ENCODE assay signal across 1 cellular context in genomic region chr14:64444984-64445845, GRCh38.
A peak's percentile ranks its signal among the peaks of the same experiment; 100 is the strongest.
TF ChIP-seq lines count a peak whose summit lies in the region.

No MANE protein-coding gene starts in this region.

TF ChIP-seq in GM12878, 131 proteins besides CTCF, POLR2A, EP300 and RAD21 (continued from another document and continues in another):
- TF ChIP-seq, protein P1, sequence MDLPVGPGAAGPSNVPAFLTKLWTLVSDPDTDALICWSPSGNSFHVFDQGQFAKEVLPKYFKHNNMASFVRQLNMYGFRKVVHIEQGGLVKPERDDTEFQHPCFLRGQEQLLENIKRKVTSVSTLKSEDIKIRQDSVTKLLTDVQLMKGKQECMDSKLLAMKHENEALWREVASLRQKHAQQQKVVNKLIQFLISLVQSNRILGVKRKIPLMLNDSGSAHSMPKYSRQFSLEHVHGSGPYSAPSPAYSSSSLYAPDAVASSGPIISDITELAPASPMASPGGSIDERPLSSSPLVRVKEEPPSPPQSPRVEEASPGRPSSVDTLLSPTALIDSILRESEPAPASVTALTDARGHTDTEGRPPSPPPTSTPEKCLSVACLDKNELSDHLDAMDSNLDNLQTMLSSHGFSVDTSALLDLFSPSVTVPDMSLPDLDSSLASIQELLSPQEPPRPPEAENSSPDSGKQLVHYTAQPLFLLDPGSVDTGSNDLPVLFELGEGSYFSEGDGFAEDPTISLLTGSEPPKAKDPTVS (IDR thresholded peaks at IDR 0.05; ENCODE audit: low read depth, low read length) = no peak
- TF ChIP-seq, protein P2, sequence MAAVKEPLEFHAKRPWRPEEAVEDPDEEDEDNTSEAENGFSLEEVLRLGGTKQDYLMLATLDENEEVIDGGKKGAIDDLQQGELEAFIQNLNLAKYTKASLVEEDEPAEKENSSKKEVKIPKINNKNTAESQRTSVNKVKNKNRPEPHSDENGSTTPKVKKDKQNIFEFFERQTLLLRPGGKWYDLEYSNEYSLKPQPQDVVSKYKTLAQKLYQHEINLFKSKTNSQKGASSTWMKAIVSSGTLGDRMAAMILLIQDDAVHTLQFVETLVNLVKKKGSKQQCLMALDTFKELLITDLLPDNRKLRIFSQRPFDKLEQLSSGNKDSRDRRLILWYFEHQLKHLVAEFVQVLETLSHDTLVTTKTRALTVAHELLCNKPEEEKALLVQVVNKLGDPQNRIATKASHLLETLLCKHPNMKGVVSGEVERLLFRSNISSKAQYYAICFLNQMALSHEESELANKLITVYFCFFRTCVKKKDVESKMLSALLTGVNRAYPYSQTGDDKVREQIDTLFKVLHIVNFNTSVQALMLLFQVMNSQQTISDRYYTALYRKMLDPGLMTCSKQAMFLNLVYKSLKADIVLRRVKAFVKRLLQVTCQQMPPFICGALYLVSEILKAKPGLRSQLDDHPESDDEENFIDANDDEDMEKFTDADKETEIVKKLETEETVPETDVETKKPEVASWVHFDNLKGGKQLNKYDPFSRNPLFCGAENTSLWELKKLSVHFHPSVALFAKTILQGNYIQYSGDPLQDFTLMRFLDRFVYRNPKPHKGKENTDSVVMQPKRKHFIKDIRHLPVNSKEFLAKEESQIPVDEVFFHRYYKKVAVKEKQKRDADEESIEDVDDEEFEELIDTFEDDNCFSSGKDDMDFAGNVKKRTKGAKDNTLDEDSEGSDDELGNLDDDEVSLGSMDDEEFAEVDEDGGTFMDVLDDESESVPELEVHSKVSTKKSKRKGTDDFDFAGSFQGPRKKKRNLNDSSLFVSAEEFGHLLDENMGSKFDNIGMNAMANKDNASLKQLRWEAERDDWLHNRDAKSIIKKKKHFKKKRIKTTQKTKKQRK (IDR thresholded peaks at IDR 0.05; ENCODE audit: low read depth, low read length) = no peak
- TF ChIP-seq NFXL1 (IDR thresholded peaks at IDR 0.05; ENCODE audit: borderline replicate concordance) (no peak), RBBP5 (conservative IDR thresholded peaks at IDR 0.05) (no peak), HDAC2 (IDR thresholded peaks at IDR 0.05) (no peak), SRF (IDR thresholded peaks at IDR 0.05; ENCODE audit: low read depth in 2 of 2, low read length in 2 of 2) (peak; percentile 98 to 100), TCF12 (IDR thresholded peaks at IDR 0.05; ENCODE audit: low read depth, low read length) (peak; percentile 88), SREBF2 (IDR thresholded peaks at IDR 0.05; ENCODE audit: low read length) (no peak), PAX8 (IDR thresholded peaks at IDR 0.05) (no peak), ELK1 (IDR thresholded peaks at IDR 0.05; ENCODE audit: low read depth, low read length) (peak; percentile 91), MLLT1 (IDR thresholded peaks at IDR 0.05) (no peak), CBFB (IDR thresholded peaks at IDR 0.05; ENCODE audit: low read depth) (no peak; the same call in 1 of the 2 replicates), DPF2 (IDR thresholded peaks at IDR 0.05) (0 out of 2 replicates have a peak, but pooled peaks have one; percentile 37), RELB (IDR thresholded peaks at IDR 0.05; ENCODE audit: low read depth) (peak; percentile 72; the same call in 1 of the 2 replicates), LARP7 (IDR thresholded peaks at IDR 0.05) (no peak), KDM1A (IDR thresholded peaks at IDR 0.05; ENCODE audit: borderline replicate concordance) (no peak), SMC3 (IDR thresholded peaks at IDR 0.05; ENCODE audit: borderline replicate concordance, low read length) (no peak), SUZ12 (IDR thresholded peaks at IDR 0.05; ENCODE audit: unreplicated experiment) (no peak), ZBTB40 (IDR thresholded peaks at IDR 0.05; ENCODE audit: borderline replicate concordance) (no peak), CHD4 (IDR thresholded peaks at IDR 0.05) (no peak), FOXK2 (IDR thresholded peaks at IDR 0.05) (no peak), HCFC1 (IDR thresholded peaks at IDR 0.05; ENCODE audit: low read length) (no peak), NR2F1 (conservative IDR thresholded peaks at IDR 0.05) (peak; percentile 67), JUND (IDR thresholded peaks at IDR 0.05; ENCODE audit: low read depth, low read length) (no peak), ETV6 (conservative IDR thresholded peaks at IDR 0.05 in 1 of 2, IDR thresholded peaks at IDR 0.05 in 1 of 2; ENCODE audit: borderline replicate concordance in 1 of 2, low read depth in 1 of 2) (no peak), POU2F2 (IDR thresholded peaks at IDR 0.05; ENCODE audit: borderline replicate concordance, low read depth, low read length) (no peak), GATAD2B (conservative IDR thresholded peaks at IDR 0.05; ENCODE audit: low read depth) (no peak), KLF5 (IDR thresholded peaks at IDR 0.05; ENCODE audit: partially characterized antibody) (peak; percentile 49), ZNF622 (IDR thresholded peaks at IDR 0.05) (no peak), MYC (IDR thresholded peaks at IDR 0.05; ENCODE audit: insufficient read depth, insufficient read length, insufficient replicate concordance, low read length, severe bottlenecking) (no peak), PKNOX1 (IDR thresholded peaks at IDR 0.05) (peak; percentile 88)
- TF ChIP-seq, protein P3, sequence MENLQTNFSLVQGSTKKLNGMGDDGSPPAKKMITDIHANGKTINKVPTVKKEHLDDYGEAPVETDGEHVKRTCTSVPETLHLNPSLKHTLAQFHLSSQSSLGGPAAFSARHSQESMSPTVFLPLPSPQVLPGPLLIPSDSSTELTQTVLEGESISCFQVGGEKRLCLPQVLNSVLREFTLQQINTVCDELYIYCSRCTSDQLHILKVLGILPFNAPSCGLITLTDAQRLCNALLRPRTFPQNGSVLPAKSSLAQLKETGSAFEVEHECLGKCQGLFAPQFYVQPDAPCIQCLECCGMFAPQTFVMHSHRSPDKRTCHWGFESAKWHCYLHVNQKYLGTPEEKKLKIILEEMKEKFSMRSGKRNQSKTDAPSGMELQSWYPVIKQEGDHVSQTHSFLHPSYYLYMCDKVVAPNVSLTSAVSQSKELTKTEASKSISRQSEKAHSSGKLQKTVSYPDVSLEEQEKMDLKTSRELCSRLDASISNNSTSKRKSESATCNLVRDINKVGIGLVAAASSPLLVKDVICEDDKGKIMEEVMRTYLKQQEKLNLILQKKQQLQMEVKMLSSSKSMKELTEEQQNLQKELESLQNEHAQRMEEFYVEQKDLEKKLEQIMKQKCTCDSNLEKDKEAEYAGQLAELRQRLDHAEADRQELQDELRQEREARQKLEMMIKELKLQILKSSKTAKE (IDR thresholded peaks at IDR 0.05; ENCODE audit: low read depth, poor library complexity, severe bottlenecking) = no peak
- TF ChIP-seq, protein P4, sequence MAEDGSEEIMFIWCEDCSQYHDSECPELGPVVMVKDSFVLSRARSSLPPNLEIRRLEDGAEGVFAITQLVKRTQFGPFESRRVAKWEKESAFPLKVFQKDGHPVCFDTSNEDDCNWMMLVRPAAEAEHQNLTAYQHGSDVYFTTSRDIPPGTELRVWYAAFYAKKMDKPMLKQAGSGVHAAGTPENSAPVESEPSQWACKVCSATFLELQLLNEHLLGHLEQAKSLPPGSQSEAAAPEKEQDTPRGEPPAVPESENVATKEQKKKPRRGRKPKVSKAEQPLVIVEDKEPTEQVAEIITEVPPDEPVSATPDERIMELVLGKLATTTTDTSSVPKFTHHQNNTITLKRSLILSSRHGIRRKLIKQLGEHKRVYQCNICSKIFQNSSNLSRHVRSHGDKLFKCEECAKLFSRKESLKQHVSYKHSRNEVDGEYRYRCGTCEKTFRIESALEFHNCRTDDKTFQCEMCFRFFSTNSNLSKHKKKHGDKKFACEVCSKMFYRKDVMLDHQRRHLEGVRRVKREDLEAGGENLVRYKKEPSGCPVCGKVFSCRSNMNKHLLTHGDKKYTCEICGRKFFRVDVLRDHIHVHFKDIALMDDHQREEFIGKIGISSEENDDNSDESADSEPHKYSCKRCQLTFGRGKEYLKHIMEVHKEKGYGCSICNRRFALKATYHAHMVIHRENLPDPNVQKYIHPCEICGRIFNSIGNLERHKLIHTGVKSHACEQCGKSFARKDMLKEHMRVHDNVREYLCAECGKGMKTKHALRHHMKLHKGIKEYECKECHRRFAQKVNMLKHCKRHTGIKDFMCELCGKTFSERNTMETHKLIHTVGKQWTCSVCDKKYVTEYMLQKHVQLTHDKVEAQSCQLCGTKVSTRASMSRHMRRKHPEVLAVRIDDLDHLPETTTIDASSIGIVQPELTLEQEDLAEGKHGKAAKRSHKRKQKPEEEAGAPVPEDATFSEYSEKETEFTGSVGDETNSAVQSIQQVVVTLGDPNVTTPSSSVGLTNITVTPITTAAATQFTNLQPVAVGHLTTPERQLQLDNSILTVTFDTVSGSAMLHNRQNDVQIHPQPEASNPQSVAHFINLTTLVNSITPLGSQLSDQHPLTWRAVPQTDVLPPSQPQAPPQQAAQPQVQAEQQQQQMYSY (CRISPR knock-in tag; IDR thresholded peaks at IDR 0.05) = no peak
- TF ChIP-seq, protein P5, sequence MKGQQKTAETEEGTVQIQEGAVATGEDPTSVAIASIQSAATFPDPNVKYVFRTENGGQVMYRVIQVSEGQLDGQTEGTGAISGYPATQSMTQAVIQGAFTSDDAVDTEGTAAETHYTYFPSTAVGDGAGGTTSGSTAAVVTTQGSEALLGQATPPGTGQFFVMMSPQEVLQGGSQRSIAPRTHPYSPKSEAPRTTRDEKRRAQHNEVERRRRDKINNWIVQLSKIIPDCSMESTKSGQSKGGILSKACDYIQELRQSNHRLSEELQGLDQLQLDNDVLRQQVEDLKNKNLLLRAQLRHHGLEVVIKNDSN (IDR thresholded peaks at IDR 0.05; ENCODE audit: borderline replicate concordance, extremely low read length, insufficient read depth, low read depth, low read length) = no peak
- TF ChIP-seq, protein P6, sequence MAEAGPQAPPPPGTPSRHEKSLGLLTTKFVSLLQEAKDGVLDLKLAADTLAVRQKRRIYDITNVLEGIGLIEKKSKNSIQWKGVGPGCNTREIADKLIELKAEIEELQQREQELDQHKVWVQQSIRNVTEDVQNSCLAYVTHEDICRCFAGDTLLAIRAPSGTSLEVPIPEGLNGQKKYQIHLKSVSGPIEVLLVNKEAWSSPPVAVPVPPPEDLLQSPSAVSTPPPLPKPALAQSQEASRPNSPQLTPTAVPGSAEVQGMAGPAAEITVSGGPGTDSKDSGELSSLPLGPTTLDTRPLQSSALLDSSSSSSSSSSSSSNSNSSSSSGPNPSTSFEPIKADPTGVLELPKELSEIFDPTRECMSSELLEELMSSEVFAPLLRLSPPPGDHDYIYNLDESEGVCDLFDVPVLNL (IDR thresholded peaks at IDR 0.05; ENCODE audit: low read depth, low read length) = no peak
